8 cellular contexts compared by ENCODE assay signal in the genomic region with DNA sequence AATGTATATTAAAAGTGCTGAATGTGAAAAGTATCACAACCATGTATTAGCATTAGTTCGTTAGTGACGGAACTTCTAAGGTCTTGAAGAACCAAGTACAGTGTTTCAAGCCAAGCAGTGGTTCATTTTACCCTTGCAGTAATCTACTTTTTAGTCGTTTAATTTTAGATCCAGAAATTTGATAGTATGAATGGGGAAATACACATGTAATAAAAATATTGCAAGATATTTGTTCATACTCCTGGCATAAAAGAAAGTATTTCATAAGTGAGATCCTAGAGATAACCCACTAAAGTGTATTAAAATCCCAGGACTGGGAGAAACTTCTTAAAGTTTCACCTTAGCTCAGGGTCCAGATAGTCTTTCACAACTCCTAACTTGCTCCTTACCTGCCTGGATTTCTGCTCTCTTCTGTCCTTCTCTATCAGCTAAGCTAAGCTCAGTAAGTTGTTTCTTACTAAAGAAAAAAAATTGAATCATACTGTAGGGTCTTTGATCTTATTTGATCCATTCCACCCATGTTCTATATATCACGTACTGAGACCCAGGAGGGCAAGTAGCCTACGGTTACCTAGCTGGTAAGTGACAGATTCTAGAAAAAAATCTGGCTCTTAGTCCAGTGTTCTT. TPM values are rescaled to one million over a fixed set of nuclear protein-coding genes. Genes with fewer than 3 reads are reported as not detected.
DNase-seq lines count a peak whose midpoint lies in the region; ATAC-seq, FAIRE-seq and TF ChIP-seq lines count a peak whose summit lies in the region.

No MANE protein-coding gene starts in this region.

- H2AFZ ChIP-seq in SK-N-SH (ENCODE audit: low read depth): no peak overlapping the region

- no peak for FAIRE-seq in pancreas (lab: Jason Lieb, UNC)

- H3K4me1 ChIP-seq in SK-N-SH (ENCODE audit: control insufficient read depth in 1 of 2, insufficient read depth in 2 of 2, low read depth in 1 of 2, low read length in 1 of 2): peaks cover 12 to 23% of the 10 kb centered on the region in 2 experiments; a peak in 2 of 4 replicates
- H3K4me1 ChIP-seq in ovary (ENCODE audit: insufficient read depth): no peaks in the 10 kb centered on the region
- H3K4me1 ChIP-seq in pancreas: peaks cover 0 to 19% (median 9%) of the 10 kb centered on the region in 3 donors

- ATAC-seq in pancreas: no peak

- H3K36me3 ChIP-seq in SK-N-SH (replicated peaks in 1 of 2; ENCODE audit: control insufficient read depth in 1 of 2, insufficient read depth in 2 of 2, low read length in 1 of 2): peaks cover 43 to 46% of the 10 kb centered on the region in 2 experiments
- no peaks in the 10 kb centered on the region for H3K36me3 ChIP-seq in ovary
- no peaks in the 10 kb centered on the region for H3K36me3 ChIP-seq in pancreas

- H3K9ac ChIP-seq in SK-N-SH: peak overlapping the region; percentile 90

- peak overlapping the region in 1 of 2 experiments; percentile 68; a peak in 1 of 4 replicates for H3K27ac ChIP-seq in SK-N-SH (ENCODE audit: low read depth in 2 of 2, low read length in 1 of 2)
- H3K27ac ChIP-seq in ovary: no peak overlapping the region
- no peak overlapping the region for H3K27ac ChIP-seq in pancreas

- TF ChIP-seq RAD21 in SK-N-SH (IDR thresholded peaks at IDR 0.05; ENCODE audit: low read length): no peak

- POLR2A ChIA-PET in SK-N-SH (lab: Yijun Ruan, JAX): no interaction called here

- H3K4me2 ChIP-seq in SK-N-SH: peak overlapping the region; percentile 70

- H3K4me3 ChIP-seq in SK-N-SH (ENCODE audit: low read depth in 2 of 2, low read length in 1 of 2) (peak overlapping the region; percentile 77 to 98), epithelial cell of esophagus (ENCODE audit: low read length) (peak overlapping the region; percentile 78), ovary (peak overlapping the region; percentile 81), pancreas (peak overlapping the region in 2 of 4 donors; percentile 66 to 68)

- WGBS in SK-N-SH (ENCODE audit: low lambda C conversion rate): 75% methylated on average over 5 of the region's 5 CpGs
- WGBS in ovary, 3 donors: 62 to 74% (median 71%) methylated on average over 5 of the region's 5 CpGs
- WGBS in pancreas, 2 donors: 28 to 39% methylated on average over 5 of the region's 5 CpGs

- H3K27me3 ChIP-seq in SK-N-SH (ENCODE audit: insufficient read depth) (no peaks in the 10 kb centered on the region), ovary (no peaks in the 10 kb centered on the region), pancreas (no peaks in the 10 kb centered on the region)

- TF ChIP-seq EP300 in SK-N-SH (IDR thresholded peaks at IDR 0.05; ENCODE audit: borderline replicate concordance in 1 of 2, low read depth in 1 of 2, low read length in 1 of 2) (no peak), ovary (IDR thresholded peaks at IDR 0.05) (no peak)

- H3K79me2 ChIP-seq in SK-N-SH (ENCODE audit: insufficient read depth): peaks cover 74% of the 10 kb centered on the region

- intact Hi-C loops in ovary (cut with DNase I) (no loop called here), pancreas (cut with DNase I) (no loop called here)

- TF ChIP-seq CTCF in SK-N-SH (IDR thresholded peaks at IDR 0.05): no peak
- no peak for TF ChIP-seq CTCF in epithelial cell of esophagus (IDR thresholded peaks at IDR 0.05; ENCODE audit: insufficient read depth, low read depth, low read length, missing control alignments)
- no peak for TF ChIP-seq CTCF in ovary (IDR thresholded peaks at IDR 0.05)
- TF ChIP-seq CTCF in pancreas (IDR thresholded peaks at IDR 0.05): no peak

- CTCF ChIA-PET in SK-N-SH (lab: Yijun Ruan, JAX): interaction anchor here (0.8 to 1.5 kb wide), 3 partner anchors 9 to 162 kb away, joined by 3 to 4 read pairs (median 4); no protein-coding TSS in a partner anchor

- H3F3A ChIP-seq in SK-N-SH (replicated peaks; ENCODE audit: insufficient read depth): no peaks in the 10 kb centered on the region

- H3K9me2 ChIP-seq in SK-N-SH: no peaks in the 10 kb centered on the region

- H3K9me3 ChIP-seq in SK-N-SH (no peaks in the 10 kb centered on the region), ovary (no peaks in the 10 kb centered on the region), pancreas (no peaks in the 10 kb centered on the region)

- H4K20me1 ChIP-seq in SK-N-SH (ENCODE audit: insufficient read depth): no peaks in the 10 kb centered on the region

- no peak for TF ChIP-seq POLR2A in ovary (IDR thresholded peaks at IDR 0.05)

- DNase-seq in EH (ENCODE audit: low read depth) (peak; percentile 2), SK-N-SH (no peak), epithelial cell of esophagus (ENCODE audit: low read depth) (no peak), ovary (no peak), NCI-H1694 treated with DMSO at 0.1 percent for 48 hours (lab: John Stamatoyannopoulos, UW) (no peak), NCI-H187 treated with DMSO at 0.1 percent for 48 hours (lab: John Stamatoyannopoulos, UW) (no peak), HuH-7 (ENCODE audit: low spot score) (no peak), pancreas (no peak)

TF ChIP-seq in SK-N-SH, 30 proteins besides CTCF, POLR2A, EP300 and RAD21:
- TF ChIP-seq MXI1 (IDR thresholded peaks at IDR 0.05; ENCODE audit: low read depth, low read length): no peak
- TF ChIP-seq FOXJ3 (CRISPR knock-in tag; IDR thresholded peaks at IDR 0.05): no peak
- TF ChIP-seq TEAD4 (IDR thresholded peaks at IDR 0.05; ENCODE audit: borderline replicate concordance, insufficient read depth): no peak
- no peak for TF ChIP-seq RXRA (IDR thresholded peaks at IDR 0.05; ENCODE audit: borderline replicate concordance, low read depth)
- TF ChIP-seq ELF1 (IDR thresholded peaks at IDR 0.05): no peak
- TF ChIP-seq, protein P1, sequence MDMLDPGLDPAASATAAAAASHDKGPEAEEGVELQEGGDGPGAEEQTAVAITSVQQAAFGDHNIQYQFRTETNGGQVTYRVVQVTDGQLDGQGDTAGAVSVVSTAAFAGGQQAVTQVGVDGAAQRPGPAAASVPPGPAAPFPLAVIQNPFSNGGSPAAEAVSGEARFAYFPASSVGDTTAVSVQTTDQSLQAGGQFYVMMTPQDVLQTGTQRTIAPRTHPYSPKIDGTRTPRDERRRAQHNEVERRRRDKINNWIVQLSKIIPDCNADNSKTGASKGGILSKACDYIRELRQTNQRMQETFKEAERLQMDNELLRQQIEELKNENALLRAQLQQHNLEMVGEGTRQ (IDR thresholded peaks at IDR 0.05; ENCODE audit: borderline replicate concordance, low read depth, low read length): no peak
- no peak for TF ChIP-seq POLR2AphosphoS5 (IDR thresholded peaks at IDR 0.05; ENCODE audit: low read depth, low read length)
- TF ChIP-seq FOXM1 (IDR thresholded peaks at IDR 0.05; ENCODE audit: low read depth): no peak
- no peak for TF ChIP-seq RFX5 (IDR thresholded peaks at IDR 0.05; ENCODE audit: low read length)
- no peak for TF ChIP-seq EZH2phosphoT487 (IDR thresholded peaks at IDR 0.05; ENCODE audit: borderline replicate concordance, low read depth)
- TF ChIP-seq, protein P2, sequence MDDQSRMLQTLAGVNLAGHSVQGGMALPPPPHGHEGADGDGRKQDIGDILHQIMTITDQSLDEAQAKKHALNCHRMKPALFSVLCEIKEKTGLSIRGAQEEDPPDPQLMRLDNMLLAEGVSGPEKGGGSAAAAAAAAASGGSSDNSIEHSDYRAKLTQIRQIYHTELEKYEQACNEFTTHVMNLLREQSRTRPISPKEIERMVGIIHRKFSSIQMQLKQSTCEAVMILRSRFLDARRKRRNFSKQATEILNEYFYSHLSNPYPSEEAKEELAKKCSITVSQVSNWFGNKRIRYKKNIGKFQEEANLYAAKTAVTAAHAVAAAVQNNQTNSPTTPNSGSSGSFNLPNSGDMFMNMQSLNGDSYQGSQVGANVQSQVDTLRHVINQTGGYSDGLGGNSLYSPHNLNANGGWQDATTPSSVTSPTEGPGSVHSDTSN (IDR thresholded peaks at IDR 0.05): no peak
- TF ChIP-seq TCF12 (IDR thresholded peaks at IDR 0.05): no peak
TF ChIP-seq in SK-N-SH: peak in this region for 0.

RNA-seq across cellular contexts. Expression of gene BCAP29, which starts 1.5 kb away (rescaled TPM):
- 29.2 and 46.2 TPM in 2 replicates for polyA plus RNA-seq in SK-N-SH (2012; rRNA removed)
- polyA plus RNA-seq in SK-N-SH (2012; cell fraction: cytosol; rRNA removed): 57.5 and 62.3 TPM in 2 replicates
- 19.1 and 27.5 TPM in 2 replicates for polyA plus RNA-seq in SK-N-SH (2012; cell fraction: nucleus; rRNA removed)
- total RNA-seq in ovary: 10 to 100 TPM; 33.9 to 70.9 (median 53.6) TPM
- 10 to 100 TPM; 30.0 to 42.5 TPM for polyA plus RNA-seq in ovary
- total RNA-seq in pancreas: 10 to 100 TPM; 15.3 to 27.6 (median 20.3) TPM
- 10 to 100 TPM; 15.2 to 18.9 TPM for polyA plus RNA-seq in pancreas

RNA-seq across cellular contexts. Expression of gene DUS4L, which starts 17.7 kb away (rescaled TPM):
- polyA plus RNA-seq in SK-N-SH (2012; rRNA removed): 9.7 and 11.5 TPM in 2 replicates
- 12.1 and 16.3 TPM in 2 replicates for polyA plus RNA-seq in SK-N-SH (2012; cell fraction: cytosol; rRNA removed)
- 11.8 and 18.8 TPM in 2 replicates for polyA plus RNA-seq in SK-N-SH (2012; cell fraction: nucleus; rRNA removed)
- total RNA-seq in ovary: 1 to 10 TPM; 4.4 to 8.1 (median 5.4) TPM
- 1 to 10 TPM; 4.6 to 5.2 TPM for polyA plus RNA-seq in ovary
- total RNA-seq in pancreas: 1 to 10 TPM; 2.1 to 3.5 (median 2.6) TPM
- 1 to 10 TPM; 1.5 to 5.0 TPM for polyA plus RNA-seq in pancreas

RNA-seq across cellular contexts. Expression of gene COG5, which starts 17.8 kb away (rescaled TPM):
- polyA plus RNA-seq in SK-N-SH (2012; rRNA removed): 21.2 and 28.6 TPM in 2 replicates
- polyA plus RNA-seq in SK-N-SH (2012; cell fraction: cytosol; rRNA removed): 26.1 and 31.4 TPM in 2 replicates
- polyA plus RNA-seq in SK-N-SH (2012; cell fraction: nucleus; rRNA removed): 22.1 and 34.2 TPM in 2 replicates
- 10 to 100 TPM; 32.7 to 49.7 (median 38.4) TPM for total RNA-seq in ovary
- 10 to 100 TPM; 10.3 to 31.2 TPM for polyA plus RNA-seq in ovary
- total RNA-seq in pancreas: 10 to 100 TPM; 25.2 to 34.7 (median 26.8) TPM
- polyA plus RNA-seq in pancreas: 1 to 10 TPM; 4.1 to 6.6 TPM
